14 cellular contexts compared by ENCODE assay signal in the genomic region with DNA sequence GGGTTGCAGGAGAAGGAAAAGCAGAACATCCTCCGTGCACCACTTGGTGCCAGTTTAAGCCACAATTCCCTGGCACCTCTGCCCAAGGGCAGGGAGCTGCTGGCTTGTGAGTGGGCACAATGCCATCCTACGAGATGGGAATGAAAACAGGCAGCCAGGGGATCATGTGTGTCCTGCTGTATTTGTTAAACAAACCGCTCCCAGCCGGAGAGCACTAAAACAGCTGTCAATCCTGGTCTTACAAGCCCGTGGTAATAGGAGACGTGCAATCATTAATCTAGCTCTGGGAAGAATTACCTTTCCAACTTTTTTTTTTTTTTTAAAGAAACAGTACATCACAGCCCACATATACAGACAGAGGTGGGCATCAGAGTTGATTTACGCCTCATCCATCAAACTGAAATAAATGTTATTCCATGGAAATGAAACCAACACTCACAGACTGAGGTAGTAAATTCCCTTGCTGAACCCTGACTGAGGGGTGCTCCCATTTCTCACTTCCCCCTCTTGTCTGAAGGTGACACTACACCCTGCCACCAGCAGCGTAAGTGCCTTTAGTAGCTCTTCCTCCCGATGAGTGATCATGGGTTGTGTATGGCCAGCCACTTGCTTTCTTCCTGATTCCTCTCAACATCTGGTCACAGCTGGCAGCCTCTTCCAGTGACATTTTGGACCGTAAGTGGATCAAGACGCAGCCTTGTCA.
DNase-seq lines count a peak whose midpoint lies in the region; ATAC-seq and TF ChIP-seq lines count a peak whose summit lies in the region.
"Had no signal": no experiment of that assay in that cellular context is flagged by ENCODE, and none has a peak within 500 bp of the region (broad histone marks: within the 10 kb centered on the region; RNA-seq: fewer than 3 reads in every experiment).

No MANE protein-coding gene starts in this region.

- WGBS in heart left ventricle, 4 donors, result 35 to 39% (median 36%) methylated on average over 11 of the region's 11 CpGs
- 32 to 39% (median 32%) methylated on average over 11 of the region's 11 CpGs for WGBS in stomach, 5 donors

- no peak for TF ChIP-seq POLR2A in heart left ventricle (IDR thresholded peaks at IDR 0.05)
- no peak for TF ChIP-seq POLR2A in stomach (IDR thresholded peaks at IDR 0.05)

- no peaks in the 10 kb centered on the region for H3K4me1 ChIP-seq in heart left ventricle
- H3K4me1 ChIP-seq in stomach, result peaks cover 0 to 8% (median 3%) of the 10 kb centered on the region in 4 donors
- H3K4me1 ChIP-seq: lower lobe of right lung, upper lobe of right lung had no signal

- no peaks in the 10 kb centered on the region for H3K36me3 ChIP-seq in heart left ventricle
- H3K36me3 ChIP-seq in stomach, result no peaks in the 10 kb centered on the region
- H3K36me3 ChIP-seq: lower lobe of right lung, upper lobe of right lung had no signal

- DNase-seq in M059J (ENCODE audit: low read depth) (peak; percentile 26), NCI-H345 treated with DMSO at 0.1 percent for 48 hours (lab: John Stamatoyannopoulos, UW; ENCODE audit: unreplicated experiment) (peak; percentile 67), heart left ventricle (peak in 4 of 5 donors; percentile 32 to 64 (median 41)), stomach (peak; percentile 82)
- DNase-seq: activated B cell treated with CpG ODN at 0.5 μM for 24 hours; activated effector memory CD4-positive, alpha-beta T cell treated with anti-CD3 and anti-CD28 coated beads, Interleukin-2, amount 50 U/mL, for 16 hours; foreskin fibroblast; lower lobe of right lung; retina; upper lobe of right lung had no signal

- H3K4me3 ChIP-seq in heart left ventricle (peak overlapping the region in 2 of 12 donors; percentile 15 to 23), stomach (no peak overlapping the region)
- H3K4me3 ChIP-seq: lower lobe of right lung, upper lobe of right lung had no signal

- TF ChIP-seq EP300 in stomach (IDR thresholded peaks at IDR 0.05), result no peak

- ATAC-seq in heart left ventricle, result peak; percentile 59 to 83 (median 76)
- no peak for ATAC-seq in GM18861 (IDR thresholded peaks at IDR 0.05; ENCODE audit: unreplicated experiment)
- ATAC-seq in HG03432 (IDR thresholded peaks at IDR 0.05; ENCODE audit: unreplicated experiment), result no peak
- no peak for ATAC-seq in GM21360 (IDR thresholded peaks at IDR 0.05; ENCODE audit: unreplicated experiment)
- no peak for ATAC-seq in GM18498 (IDR thresholded peaks at IDR 0.05; ENCODE audit: unreplicated experiment)
- ATAC-seq: lower lobe of right lung, upper lobe of right lung had no signal

- H3K27ac ChIP-seq in heart left ventricle (no peak overlapping the region), stomach (no peak overlapping the region)
- H3K27ac ChIP-seq: lower lobe of right lung, upper lobe of right lung had no signal

- intact Hi-C loops in heart left ventricle (cut with DNase I), result no loop called here
- intact Hi-C loops in stomach (cut with DNase I; ENCODE audit: low total_unique reads), result no loop called here

- no peaks in the 10 kb centered on the region for H3K9me3 ChIP-seq in heart left ventricle
- H3K9me3 ChIP-seq in stomach, result no peaks in the 10 kb centered on the region
- H3K9me3 ChIP-seq: lower lobe of right lung, upper lobe of right lung had no signal

- TF ChIP-seq CTCF in heart left ventricle (IDR thresholded peaks at IDR 0.05) (no peak), stomach (IDR thresholded peaks at IDR 0.05) (no peak)

- peaks cover 0 to 2% (median 0%) of the 10 kb centered on the region in 9 donors for H3K27me3 ChIP-seq in heart left ventricle
- H3K27me3 ChIP-seq in stomach, result no peaks in the 10 kb centered on the region
- H3K27me3 ChIP-seq: upper lobe of right lung had no signal

Comparison
In these comparisons a context has a peak if more than half of its experiments do, and no peak if none do; other contexts are left out.
1. DNase-seq: peak in every context shown above with its lines; median percentile 82 in stomach; 67 in NCI-H345 treated with DMSO at 0.1 percent for 48 hours; 41 in heart left ventricle; 26 in M059J.
2. ATAC-seq: peak in heart left ventricle (4 of 4); none in GM18861 (single experiment), HG03432 (single experiment), GM21360 (single experiment) and GM18498 (single experiment).